Comparison of ENCODE assay signal across 10 cellular contexts in genomic region chr3:62406945-62407344, GRCh38. TPM values are rescaled to one million over a fixed set of nuclear protein-coding genes. Genes with fewer than 3 reads are reported as not detected.
"Had no signal": no experiment of that assay in that cellular context is flagged by ENCODE, and none has a peak within 500 bp of the region (broad histone marks: within the 10 kb centered on the region; RNA-seq: fewer than 3 reads in every experiment).

No MANE protein-coding gene starts in this region.

- H3K4me3 Mint-ChIP-seq: IgD-negative memory B cell had no signal

- H3K27ac Mint-ChIP-seq: IgD-negative memory B cell had no signal

- FAIRE-seq: HTR-8/SVneo, K562 had no signal

- H3K9ac ChIP-seq: KMS-11 had no signal

- DNase-seq: IMR-90, KBM-7, KG1 had no signal

- H3K4me2 ChIP-seq: KMS-11 had no signal

- H3K4me3 ChIP-seq: K562 had no signal

- ATAC-seq: K562 had no signal

- H3K27ac ChIP-seq: HL-60, KMS-11 had no signal

- H3K4me1 Mint-ChIP-seq: IgD-negative memory B cell had no signal

- H3K36me3 Mint-ChIP-seq: IgD-negative memory B cell had no signal

RNA-seq across cellular contexts. Expression of gene FEZF2, which starts 33.6 kb away (rescaled TPM):
- total RNA-seq: HT-29, HT1080, IMR-90, K562 had no signal
- polyA plus RNA-seq: IgD-negative memory B cell, IMR-90, K562 had no signal
